1 cellular context compared by ENCODE assay signal in genomic region chr1:209648366-209648765, GRCh38.
TF ChIP-seq lines count a peak whose summit lies in the region.

No MANE protein-coding gene starts in this region.

TF ChIP-seq in A549, 52 proteins besides CTCF, POLR2A, EP300 and RAD21 (continued from another document):
- TF ChIP-seq USF2 (IDR thresholded peaks at IDR 0.05), result no peak
- TF ChIP-seq RCOR1 (IDR thresholded peaks at IDR 0.05; ENCODE audit: low read depth, low read length), result no peak
